In the genomic region with DNA sequence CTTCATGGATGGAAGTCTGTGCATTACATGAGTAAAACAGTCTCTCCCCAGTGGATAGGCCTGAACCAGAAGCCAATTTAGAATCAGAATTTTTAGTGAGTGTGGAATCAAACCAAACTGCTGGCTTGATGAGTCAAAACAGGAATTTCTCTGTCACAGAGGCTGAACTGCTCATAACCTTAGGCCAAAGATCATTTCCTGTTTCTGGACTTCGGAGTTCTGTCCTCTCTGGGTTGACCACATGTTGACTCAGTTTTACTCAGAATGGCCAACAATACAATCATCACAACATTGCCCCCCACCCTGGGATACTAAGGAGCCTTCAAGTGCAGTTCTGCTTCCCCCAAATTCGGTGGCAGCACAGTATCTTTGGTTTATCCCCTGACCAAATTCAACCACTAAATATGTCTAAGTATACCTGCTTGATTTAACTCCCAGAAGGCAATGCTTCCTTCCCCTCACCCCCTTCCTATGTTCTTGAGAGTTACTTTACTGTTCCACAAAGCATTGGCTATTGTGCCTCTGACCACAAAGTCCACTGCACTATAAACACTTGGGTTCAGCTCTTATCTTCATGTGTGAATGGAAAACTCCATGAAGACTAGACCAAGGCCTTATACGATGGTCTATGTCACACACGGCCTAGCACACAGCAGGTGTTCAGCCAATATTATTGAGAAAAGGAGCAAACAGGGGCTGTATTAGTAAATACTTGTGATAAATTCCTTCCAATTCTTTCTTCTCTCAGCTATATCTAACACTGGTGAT, we compare ENCODE assay signal across 9 cellular contexts.
DNase-seq lines count a peak whose midpoint lies in the region; ATAC-seq and TF ChIP-seq lines count a peak whose summit lies in the region.
"Had no signal": no experiment of that assay in that cellular context is flagged by ENCODE, and none has a peak within 500 bp of the region (broad histone marks: within the 10 kb centered on the region; RNA-seq: fewer than 3 reads in every experiment).

No MANE protein-coding gene starts in this region.

- H3K4me1 Mint-ChIP-seq in chondrocyte (ENCODE audit: low read depth), result peaks cover 14% of the 10 kb centered on the region

- TF ChIP-seq CTCF in PC-9 (conservative IDR thresholded peaks at IDR 0.05), result no peak
- TF ChIP-seq CTCF in chondrocyte (IDR thresholded peaks at IDR 0.05), result no peak

- H3K27ac Mint-ChIP-seq in chondrocyte (ENCODE audit: unreplicated experiment), result no peak overlapping the region

- H3K4me1 ChIP-seq in PC-9 (replicated peaks; ENCODE audit: insufficient read depth), result no peaks in the 10 kb centered on the region
- H3K4me1 ChIP-seq: Peyer's patch had no signal

- peaks cover 3% of the 10 kb centered on the region for H3K27me3 Mint-ChIP-seq in chondrocyte (ENCODE audit: low read depth)

- H3K9me2 ChIP-seq in PC-9 (ENCODE audit: insufficient read depth), result no peaks in the 10 kb centered on the region

- H3K4me3 ChIP-seq in PC-9, result no peak overlapping the region
- H3K4me3 ChIP-seq: Peyer's patch had no signal

- no peak overlapping the region for H3K27ac ChIP-seq in PC-9
- H3K27ac ChIP-seq: Peyer's patch had no signal

- CTCF ChIA-PET in PC-9 (lab: Charles Lee), result no interaction called here

- no peaks in the 10 kb centered on the region for H3K79me2 ChIP-seq in PC-9 (ENCODE audit: low read depth)

- DNase-seq in A172 (ENCODE audit: low spot score), result peak; percentile 52
- peak; percentile 3 for DNase-seq in GM19240 (ENCODE audit: insufficient read length, low spot score)
- no peak for DNase-seq in PC-9
- DNase-seq in NCI-H524 (lab: John Stamatoyannopoulos, UW), result no peak
- no peak for DNase-seq in chondrocyte (ENCODE audit: low spot score)
- DNase-seq in NCI-H524 treated with DMSO at 0.1 percent for 48 hours (lab: John Stamatoyannopoulos, UW), result no peak
- no peak for DNase-seq in SIG-M5 (lab: John Stamatoyannopoulos, UW)
- DNase-seq: Peyer's patch had no signal

- H2AFZ ChIP-seq in PC-9, result 0 out of 2 replicates have a peak overlapping the region, but pooled peaks have one; percentile 23

- H3K9me3 Mint-ChIP-seq in chondrocyte (ENCODE audit: low read depth), result no peaks in the 10 kb centered on the region

- POLR2A ChIA-PET in PC-9 (lab: Charles Lee; ENCODE audit: unreplicated experiment), result no interaction called here

- H3K36me3 Mint-ChIP-seq in chondrocyte (ENCODE audit: low read depth), result no peaks in the 10 kb centered on the region

- BruUV-seq in PC-9 (replicated peaks; lab: Mats Ljungman, UMichigan), result no TSS peak

- H3K9me3 ChIP-seq in PC-9 (ENCODE audit: insufficient read depth, low read depth), result no peaks in the 10 kb centered on the region
- H3K9me3 ChIP-seq: Peyer's patch had no signal

- intact Hi-C loops in PC-9 (cut with micrococcal nuclease; ENCODE audit: unreplicated experiment), result no loop called here

- H3K27me3 ChIP-seq in PC-9 (ENCODE audit: insufficient read depth, low read depth), result no peaks in the 10 kb centered on the region
- H3K27me3 ChIP-seq: Peyer's patch had no signal

- no peaks in the 10 kb centered on the region for H4K20me1 ChIP-seq in PC-9 (ENCODE audit: insufficient read depth)

- no peak overlapping the region for H3K4me3 Mint-ChIP-seq in chondrocyte (ENCODE audit: unreplicated experiment)

- ATAC-seq in HG02938 (IDR thresholded peaks at IDR 0.05; ENCODE audit: unreplicated experiment), result peak; percentile 95

- no peak overlapping the region for H3K4me2 ChIP-seq in PC-9

- no peaks in the 10 kb centered on the region for H3F3A ChIP-seq in PC-9 (ENCODE audit: insufficient read depth, low read depth)

- H3K36me3 ChIP-seq in PC-9 (ENCODE audit: low read depth), result no peaks in the 10 kb centered on the region
- H3K36me3 ChIP-seq: Peyer's patch had no signal

Comparison
In these comparisons a context has a peak if more than half of its experiments do, and no peak if none do; other contexts are left out.
1. DNase-seq: peak in A172 (single experiment) and GM19240 (single experiment); none in PC-9 (0 of 2), NCI-H524 (0 of 2), chondrocyte (single experiment), NCI-H524 treated with DMSO at 0.1 percent for 48 hours (single experiment) and SIG-M5 (single experiment).